Comparison of ENCODE assay signal across 1 cellular context in genomic region chr17:38557836-38558750, GRCh38.
TF ChIP-seq lines count a peak whose summit lies in the region.

No MANE protein-coding gene starts in this region.

TF ChIP-seq in HEK293, 187 proteins besides CTCF, POLR2A, EP300 and RAD21 (continued from another document and continues in another):
- TF ChIP-seq SP2 (tag by site-specific recombination; IDR thresholded peaks at IDR 0.05) (peak; percentile 98), ZNF510 (tag by site-specific recombination; IDR thresholded peaks at IDR 0.05; ENCODE audit: insufficient replicate concordance) (no peak), ZBTB20 (tag by site-specific recombination; IDR thresholded peaks at IDR 0.05) (peak; percentile 73), ZSCAN23 (tag by site-specific recombination; IDR thresholded peaks at IDR 0.05) (peak; percentile 39; the same call in 1 of the 2 replicates), ZNF777 (tag by site-specific recombination; IDR thresholded peaks at IDR 0.05; ENCODE audit: borderline replicate concordance) (no peak), ZBTB26 (tag by site-specific recombination; optimal IDR thresholded peaks at IDR 0.05) (peak; percentile 97), ZNF548 (tag by site-specific recombination; IDR thresholded peaks at IDR 0.05) (no peak), ZNF776 (tag by site-specific recombination; IDR thresholded peaks at IDR 0.05; ENCODE audit: borderline replicate concordance) (no peak), ZNF266 (tag by site-specific recombination; IDR thresholded peaks at IDR 0.05; ENCODE audit: low read depth) (no peak), ZXDB (tag by site-specific recombination; IDR thresholded peaks at IDR 0.05) (peak; percentile 96), ZNF16 (tag by site-specific recombination; IDR thresholded peaks at IDR 0.05; ENCODE audit: low read depth) (no peak), ZBTB10 (tag by site-specific recombination; IDR thresholded peaks at IDR 0.05) (peak; percentile 11; the same call in 1 of the 2 replicates), TCF7L2 (IDR thresholded peaks at IDR 0.05; ENCODE audit: borderline replicate concordance, low read depth, low read length) (no peak), BCL11A (tag by site-specific recombination; IDR thresholded peaks at IDR 0.05; ENCODE audit: low read depth) (no peak), ZNF658 (tag by site-specific recombination; IDR thresholded peaks at IDR 0.05) (no peak), ZNF558 (tag by site-specific recombination; IDR thresholded peaks at IDR 0.05) (no peak), ZNF26 (tag by site-specific recombination; IDR thresholded peaks at IDR 0.05) (no peak), INSM2 (tag by site-specific recombination; IDR thresholded peaks at IDR 0.05) (no peak), ZIC2 (tag by site-specific recombination; IDR thresholded peaks at IDR 0.05) (peak; percentile 68), ZNF350 (tag by site-specific recombination; IDR thresholded peaks at IDR 0.05) (no peak), IKZF3 (tag by site-specific recombination; IDR thresholded peaks at IDR 0.05) (peak; percentile 50), MEIS1 (CRISPR knock-in tag; IDR thresholded peaks at IDR 0.05; ENCODE audit: borderline replicate concordance) (no peak), SETDB1 (IDR thresholded peaks at IDR 0.05; ENCODE audit: insufficient read length, low read length) (no peak), ZNF76 (tag by site-specific recombination; IDR thresholded peaks at IDR 0.05; ENCODE audit: borderline replicate concordance, low read depth) (peak; percentile 80; the same call in 1 of the 2 replicates), ZNF2 (tag by site-specific recombination; IDR thresholded peaks at IDR 0.05) (peak; percentile 87), ZBTB21 (tag by site-specific recombination; IDR thresholded peaks at IDR 0.05) (no peak), ZNF138 (tag by site-specific recombination; IDR thresholded peaks at IDR 0.05; ENCODE audit: borderline replicate concordance) (no peak), PRDM4 (tag by site-specific recombination; IDR thresholded peaks at IDR 0.05) (no peak), ZNF544 (tag by site-specific recombination; IDR thresholded peaks at IDR 0.05) (no peak), SCRT2 (tag by site-specific recombination; IDR thresholded peaks at IDR 0.05) (peak; percentile 8; the same call in 1 of the 2 replicates), ZNF202 (tag by site-specific recombination; IDR thresholded peaks at IDR 0.05; ENCODE audit: borderline replicate concordance) (no peak), BCL11B (tag by site-specific recombination; IDR thresholded peaks at IDR 0.05; ENCODE audit: low read depth) (0 out of 2 replicates have a peak, but pooled peaks have one; percentile 21), ZNF530 (tag by site-specific recombination; IDR thresholded peaks at IDR 0.05; ENCODE audit: low read depth) (no peak; the same call in 1 of the 2 replicates), ZNF791 (tag by site-specific recombination; IDR thresholded peaks at IDR 0.05) (no peak), ZSCAN4 (tag by site-specific recombination; IDR thresholded peaks at IDR 0.05) (no peak), KLF8 (tag by site-specific recombination; IDR thresholded peaks at IDR 0.05) (peak; percentile 72; the same call in 1 of the 2 replicates), PATZ1 (tag by site-specific recombination; IDR thresholded peaks at IDR 0.05) (peak; percentile 95), ZNF610 (tag by site-specific recombination; IDR thresholded peaks at IDR 0.05; ENCODE audit: borderline replicate concordance) (no peak), ZNF132 (tag by site-specific recombination; IDR thresholded peaks at IDR 0.05; ENCODE audit: borderline replicate concordance) (no peak), GFI1B (tag by site-specific recombination; IDR thresholded peaks at IDR 0.05) (no peak), ZNF18 (tag by site-specific recombination; IDR thresholded peaks at IDR 0.05) (no peak), ZNF24 (tag by site-specific recombination; IDR thresholded peaks at IDR 0.05) (no peak; the same call in 1 of the 2 replicates), ZNF148 (tag by site-specific recombination; IDR thresholded peaks at IDR 0.05; ENCODE audit: borderline replicate concordance) (no peak), ZNF664 (tag by site-specific recombination; IDR thresholded peaks at IDR 0.05) (no peak), SCRT1 (tag by site-specific recombination; IDR thresholded peaks at IDR 0.05; ENCODE audit: borderline replicate concordance) (no peak)
